Comparison of ENCODE assay signal across 12 cellular contexts in genomic region chr3:188229726-188230125, GRCh38.
"Had no signal": no experiment of that assay in that cellular context is flagged by ENCODE, and none has a peak within 500 bp of the region (broad histone marks: within the 10 kb centered on the region; RNA-seq: fewer than 3 reads in every experiment).

No MANE protein-coding gene starts in this region.

- H3K9me3 ChIP-seq: adrenal gland, body of pancreas, upper lobe of left lung had no signal

- H3K4me2 ChIP-seq: smooth muscle cell had no signal

- DNase-seq: activated CD4-positive, alpha-beta T cell treated with anti-CD3 and anti-CD28 coated beads, Interleukin-2, amount 50 U/mL, for 1 hour; activated naive CD4-positive, alpha-beta T cell treated with anti-CD3 and anti-CD28 coated beads, Interleukin-2, amount 10 ng/mL, durations not matched to agents 7 days and 5 days; adrenal gland; body of pancreas; left cardiac atrium; nephron progenitor cell; retina; T-helper 2 cell; upper lobe of left lung had no signal

- H3K27me3 ChIP-seq: adrenal gland, body of pancreas, upper lobe of left lung had no signal

- H3K36me3 ChIP-seq: adrenal gland had no signal

- H3K27ac ChIP-seq: adrenal gland, body of pancreas, upper lobe of left lung had no signal

- ATAC-seq: body of pancreas; left cardiac atrium; stimulated activated effector memory CD8-positive, alpha-beta T cell treated with anti-CD3 and anti-CD28 coated beads, Interleukin-12 subunit alpha, Interleukin-12 subunit beta, amount 100 ng/mL, for 72 hours had no signal

- H3K4me3 ChIP-seq: adrenal gland, body of pancreas, lung, smooth muscle cell, upper lobe of left lung had no signal
